1 cellular context compared by ENCODE assay signal in the genomic region with DNA sequence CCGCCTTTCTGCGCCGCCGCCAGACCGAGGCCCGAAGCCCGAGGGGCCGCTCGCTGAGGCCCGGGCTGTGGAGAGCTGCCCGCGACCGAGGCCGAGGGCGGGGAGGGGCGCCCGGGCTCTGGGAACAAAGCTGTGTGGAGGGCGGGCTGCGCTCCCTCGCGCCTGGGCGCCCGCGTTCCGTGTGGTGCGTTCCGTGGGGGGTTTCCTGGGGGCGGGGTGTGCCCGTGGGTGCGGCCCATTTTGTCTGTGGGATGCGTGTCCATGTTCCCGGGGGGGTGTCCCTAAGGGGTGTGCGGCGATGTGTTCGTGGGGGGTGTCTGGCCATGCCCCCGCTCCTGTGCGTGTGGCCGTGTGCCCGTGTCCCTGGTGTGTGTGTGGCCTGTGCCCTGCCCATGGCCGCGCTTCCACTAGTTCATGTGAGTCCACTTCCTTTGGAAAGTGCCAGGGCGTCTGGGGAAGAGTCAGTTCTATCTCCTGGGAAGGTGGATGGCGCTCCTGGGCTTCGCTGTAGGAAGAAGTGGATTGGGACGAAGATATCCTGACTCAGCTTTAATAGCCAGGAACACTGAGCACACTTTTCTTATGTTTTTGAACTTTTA.
A peak's percentile ranks its signal among the peaks of the same experiment; 100 is the strongest.
TF ChIP-seq lines count a peak whose summit lies in the region.

No MANE protein-coding gene starts in this region.

TF ChIP-seq in H1, 55 proteins besides CTCF, POLR2A, EP300 and RAD21:
- TF ChIP-seq ASH2L (IDR thresholded peaks at IDR 0.05; ENCODE audit: low read length) (peak; percentile 19), BACH1 (IDR thresholded peaks at IDR 0.05; ENCODE audit: low read length) (peak; percentile 25; the same call in 1 of the 2 replicates), BCL11A (IDR thresholded peaks at IDR 0.05; ENCODE audit: low read depth in 2 of 2, low read length in 2 of 2) (no peak), KDM4A (IDR thresholded peaks at IDR 0.05; ENCODE audit: low read depth, low read length, severe bottlenecking) (peak; percentile 41), PHF8 (conservative IDR thresholded peaks at IDR 0.05; ENCODE audit: low read depth, low read length) (peak; percentile 40; the same call in 1 of the 2 replicates), POLR2AphosphoS5 (IDR thresholded peaks at IDR 0.05; ENCODE audit: low read depth, low read length) (peak; percentile 42; the same call in 1 of the 2 replicates), MAFK (IDR thresholded peaks at IDR 0.05; ENCODE audit: low read depth, low read length) (peak; percentile 79), SIRT6 (IDR thresholded peaks at IDR 0.05; ENCODE audit: low read length) (no peak)
